28 cellular contexts compared by ENCODE assay signal in the genomic region with DNA sequence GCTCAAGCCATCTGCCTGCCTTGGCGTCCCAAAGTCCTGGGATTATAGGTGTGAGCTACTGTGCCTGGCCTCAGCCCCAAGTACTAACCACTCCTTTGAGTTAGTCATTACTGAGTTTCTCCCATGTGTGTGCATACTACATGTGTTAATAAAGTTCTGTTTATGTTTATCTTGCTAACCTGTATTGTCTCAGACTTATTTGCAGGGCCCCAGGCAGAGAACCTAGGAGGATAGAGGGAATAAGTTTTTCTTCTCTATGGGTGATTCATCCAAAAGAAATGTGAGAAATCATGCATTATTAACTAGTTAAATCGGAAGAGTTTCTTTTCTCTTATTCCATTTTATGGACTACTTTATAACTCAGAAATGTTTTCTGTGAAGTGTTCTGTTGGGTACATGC.
DNase-seq lines count a peak whose midpoint lies in the region; ATAC-seq, FAIRE-seq and TF ChIP-seq lines count a peak whose summit lies in the region.
"Had no signal": no experiment of that assay in that cellular context is flagged by ENCODE, and none has a peak within 500 bp of the region (broad histone marks: within the 10 kb centered on the region; RNA-seq: fewer than 3 reads in every experiment).

No MANE protein-coding gene starts in this region.

- H3K36me3 ChIP-seq in IMR-90 (ENCODE audit: control insufficient read depth, insufficient read depth, low read length) = no peaks in the 10 kb centered on the region
- no peaks in the 10 kb centered on the region for H3K36me3 ChIP-seq in keratinocyte (ENCODE audit: control insufficient read depth in 2 of 2, extremely low read depth in 1 of 2, insufficient read depth in 2 of 2, low read length in 2 of 2)
- no peaks in the 10 kb centered on the region for H3K36me3 ChIP-seq in CD8-positive, alpha-beta T cell (ENCODE audit: insufficient read depth, low read length)
- H3K36me3 ChIP-seq: pancreas, upper lobe of left lung had no signal

- H3K18ac ChIP-seq in IMR-90 (ENCODE audit: low read depth, low read length) = no peak overlapping the region

- no peak overlapping the region for H3K56ac ChIP-seq in IMR-90 (ENCODE audit: extremely low read depth, insufficient read depth, low read length)

- H3K27ac ChIP-seq in IMR-90 (ENCODE audit: insufficient read depth, low read length) (no peak overlapping the region), keratinocyte (ENCODE audit: control insufficient read depth, insufficient read depth, low read length) (no peak overlapping the region)
- no peak overlapping the region for H3K27ac ChIP-seq in CD8-positive, alpha-beta T cell (ENCODE audit: low read depth, low read length)
- H3K27ac ChIP-seq: C4-2B, dorsolateral prefrontal cortex, pancreas, upper lobe of left lung had no signal

- intact Hi-C loops in IMR-90 (cut with micrococcal nuclease) = loop anchor here (5.0 kb wide), 1 partner anchor 201 kb away; a partner anchor contains a TSS
- intact Hi-C loops in CD8-positive, alpha-beta T cell (cut with DNase I, micrococcal nuclease) = loop anchor here in 1 of 2 experiments (10.0 kb wide), 1 partner anchor 399 kb away; a partner anchor contains a TSS

- 0 out of 2 replicates have a peak, but pooled peaks cover 2% of the 10 kb centered on the region for H3K4me1 ChIP-seq in IMR-90 (ENCODE audit: control insufficient read depth, insufficient read depth, low read length)
- H3K4me1 ChIP-seq in keratinocyte (ENCODE audit: control insufficient read depth, extremely low read depth, insufficient read depth, low read length) = peaks cover 29% of the 10 kb centered on the region
- H3K4me1 ChIP-seq in CD8-positive, alpha-beta T cell (ENCODE audit: insufficient read depth, low read length) = peaks cover 13% of the 10 kb centered on the region
- H3K4me1 ChIP-seq: pancreas had no signal

- H2AFZ ChIP-seq in IMR-90 (replicated peaks; ENCODE audit: low read length, poor library complexity) (no peak overlapping the region), keratinocyte (ENCODE audit: control insufficient read depth, low read length) (no peak overlapping the region)

- TF ChIP-seq POLR2A in IMR-90 (IDR thresholded peaks at IDR 0.05; ENCODE audit: low read depth, low read length) = no peak

- WGBS in IMR-90 (ENCODE audit: extremely low coverage in 2 of 2, insufficient read length in 1 of 2), 2 experiments = no CpG with 5 or more reads among the region's 2 CpGs

- no peaks in the 10 kb centered on the region for H3K27me3 Mint-ChIP-seq in CD8-positive, alpha-beta T cell (ENCODE audit: low read depth)
- H3K27me3 Mint-ChIP-seq: central memory CD8-positive, alpha-beta T cell; T-cell had no signal

- no peak overlapping the region for H3K14ac ChIP-seq in IMR-90 (replicated peaks; ENCODE audit: low read depth, low read length)

- H3K79me1 ChIP-seq in IMR-90 (ENCODE audit: low read depth in 1 of 2, low read length in 2 of 2) = no peaks in the 10 kb centered on the region

- in situ Hi-C loops in IMR-90 (cut with MboI; ENCODE audit: low sequenced_read_pairs) = no loop called here
- in situ Hi-C loops in astrocyte of the spinal cord (cut with HindIII; ENCODE audit: low sequenced_read_pairs) = no loop called here

- no TSS peak for BruUV-seq in IMR-90 (replicated peaks; lab: Mats Ljungman, UMichigan)

- H3K36me3 Mint-ChIP-seq in CD8-positive, alpha-beta T cell = no peaks in the 10 kb centered on the region
- H3K36me3 Mint-ChIP-seq: natural killer cell had no signal

- no peak for ATAC-seq in IMR-90 (ENCODE audit: low read depth)
- ATAC-seq in CD8-positive, alpha-beta T cell = no peak
- ATAC-seq: activated T-cell treated with anti-CD3 and anti-CD28 coated beads, Interleukin-2, amount 50 U/mL, for 4 hours; left cardiac atrium; natural killer cell; pancreas; right cardiac atrium; T-cell had no signal

- FAIRE-seq in keratinocyte (lab: Jason Lieb, UNC) = no peak
- FAIRE-seq: pancreas had no signal

- H2AK9ac ChIP-seq in IMR-90 (replicated peaks; ENCODE audit: low read depth, low read length, poor library complexity) = no peak overlapping the region

- dilution Hi-C loops in IMR-90 (cut with HindIII; ENCODE audit: low sequenced_read_pairs, unreplicated experiment) (no loop called here), keratinocyte (cut with MboI; ENCODE audit: extremely low pct_ligation_motif_present, low sequenced_read_pairs) (no loop called here)

- H4K20me1 ChIP-seq in IMR-90 (ENCODE audit: insufficient read depth, low read length) (peaks cover 3% of the 10 kb centered on the region; the same call in 1 of the 2 replicates), keratinocyte (ENCODE audit: control insufficient read depth, extremely low read depth, insufficient read depth, low read length) (no peaks in the 10 kb centered on the region)

- H2BK5ac ChIP-seq in IMR-90 (ENCODE audit: low read depth, low read length, poor library complexity, severe bottlenecking) = no peak overlapping the region

- H3K9me3 Mint-ChIP-seq in CD8-positive, alpha-beta T cell = no peaks in the 10 kb centered on the region
- H3K9me3 Mint-ChIP-seq: activated T-cell treated with anti-CD3 and anti-CD28 coated beads, Interleukin-2, amount 50 U/mL, for 4 hours; central memory CD8-positive, alpha-beta T cell; natural killer cell; T-cell had no signal

- no peak for TF ChIP-seq RAD21 in IMR-90 (IDR thresholded peaks at IDR 0.05; ENCODE audit: low read length)

- H4K8ac ChIP-seq in IMR-90 (ENCODE audit: low read depth in 2 of 2, low read length in 2 of 2) = no peak overlapping the region

- H3K4me2 ChIP-seq in IMR-90 (ENCODE audit: low read depth, low read length) = no peak overlapping the region
- no peak overlapping the region for H3K4me2 ChIP-seq in keratinocyte (ENCODE audit: control insufficient read depth, extremely low read depth, insufficient read depth, low read depth, low read length)

- H3K23ac ChIP-seq in IMR-90 (ENCODE audit: low read depth, low read length) = no peak overlapping the region

- no peak overlapping the region for H2AK5ac ChIP-seq in IMR-90 (ENCODE audit: low read depth, low read length)

- POLR2A ChIA-PET in IMR-90 (lab: Charles Lee; ENCODE audit: unreplicated experiment) = no interaction called here
- POLR2A ChIA-PET in CD8-positive, alpha-beta T cell (lab: Charles Lee) = no interaction called here

- H3K4me1 Mint-ChIP-seq in CD8-positive, alpha-beta T cell (ENCODE audit: low read depth) = peaks cover 17% of the 10 kb centered on the region

- no peak overlapping the region for H4K91ac ChIP-seq in IMR-90 (ENCODE audit: insufficient read depth, low read depth, low read length)

- no peak overlapping the region for H3K9ac ChIP-seq in IMR-90 (ENCODE audit: low read depth, low read length)
- no peak overlapping the region for H3K9ac ChIP-seq in keratinocyte (ENCODE audit: control insufficient read depth, extremely low read depth, insufficient read depth, low read length)

- H3K9me3 ChIP-seq in IMR-90 (ENCODE audit: control insufficient read depth, insufficient read depth, low read length) (no peaks in the 10 kb centered on the region), keratinocyte (ENCODE audit: control insufficient read depth, low read depth, low read length) (no peaks in the 10 kb centered on the region)
- no peaks in the 10 kb centered on the region for H3K9me3 ChIP-seq in CD8-positive, alpha-beta T cell (ENCODE audit: low read length)
- H3K9me3 ChIP-seq: pancreas, upper lobe of left lung had no signal

- no peak overlapping the region for H2BK15ac ChIP-seq in IMR-90 (ENCODE audit: low read depth, low read length)

- peaks cover 8% of the 10 kb centered on the region; the same call in 1 of the 2 replicates for H3K27me3 ChIP-seq in IMR-90 (ENCODE audit: control insufficient read depth, insufficient read depth, low read length)
- H3K27me3 ChIP-seq in keratinocyte (ENCODE audit: control insufficient read depth, extremely low read depth, insufficient read depth, low read length) = no peaks in the 10 kb centered on the region
- no peaks in the 10 kb centered on the region for H3K27me3 ChIP-seq in CD8-positive, alpha-beta T cell (ENCODE audit: insufficient read depth, low read length)
- H3K27me3 ChIP-seq: dorsolateral prefrontal cortex, pancreas, upper lobe of left lung had no signal

- DNase-seq in AG10803 (ENCODE audit: low read depth) (peak; percentile 22), IMR-90 (peak; percentile 21), astrocyte of the spinal cord (ENCODE audit: low read depth, low spot score) (peak; percentile 29), keratinocyte (ENCODE audit: low read depth, low spot score) (peak; percentile 58), HuH-7.5 (ENCODE audit: low spot score) (no peak), islet precursor cell (no peak)
- no peak for DNase-seq in CD8-positive, alpha-beta T cell
- DNase-seq in stimulated activated CD4-positive, alpha-beta T cell treated with anti-CD3 and anti-CD28 coated beads, Interleukin-1b, Interleukin-23, amount 100 ng/mL, for 48 hours = no peak
- DNase-seq: activated CD4-positive, alpha-beta T cell treated with anti-CD3 and anti-CD28 coated beads for 1 hour; activated CD8-positive, alpha-beta memory T cell treated with anti-CD3 and anti-CD28 coated beads for 24 hours; activated naive CD4-positive, alpha-beta T cell treated with Interleukin-2 at 50 U/mL for 16 hours; activated T-cell treated with anti-CD3 and anti-CD28 coated beads, Interleukin-2, amount 50 U/mL, for 4 hours; amniotic stem cell; dorsolateral prefrontal cortex; KG1; left cardiac atrium; MV-4-11; natural killer cell; NCI-H1930; NCI-H2227 treated with DMSO at 0.1 percent for 48 hours; pancreas; right cardiac atrium; SIG-M5; stimulated activated CD4-positive, alpha-beta T cell treated with anti-CD3 and anti-CD28 coated beads, Interleukin-12 subunit alpha, Interleukin-12 subunit beta, amount 100 ng/mL, for 4 hours; T-cell; upper lobe of left lung had no signal

- H4K5ac ChIP-seq in IMR-90 (ENCODE audit: low read depth, low read length) = no peak overlapping the region

- CTCF ChIA-PET in IMR-90 (lab: Yijun Ruan, JAX) = no interaction called here
- CTCF ChIA-PET in CD8-positive, alpha-beta T cell (lab: Charles Lee) = no interaction called here

- H2BK120ac ChIP-seq in IMR-90 (ENCODE audit: low read depth, low read length) = no peak overlapping the region

- H3K4me3 Mint-ChIP-seq in CD8-positive, alpha-beta T cell = no peak overlapping the region
- H3K4me3 Mint-ChIP-seq: activated T-cell treated with anti-CD3 and anti-CD28 coated beads, Interleukin-2, amount 50 U/mL, for 4 hours; central memory CD8-positive, alpha-beta T cell; natural killer cell; T-cell had no signal

- H3K27ac Mint-ChIP-seq in CD8-positive, alpha-beta T cell = no peak overlapping the region
- H3K27ac Mint-ChIP-seq: T-cell had no signal

- no peaks in the 10 kb centered on the region for H3K79me2 ChIP-seq in keratinocyte (ENCODE audit: control insufficient read depth, insufficient read depth, low read length)

- no peak overlapping the region for H3K4ac ChIP-seq in IMR-90 (ENCODE audit: low read depth, low read length)

- H3K9me1 ChIP-seq in IMR-90 (ENCODE audit: insufficient read depth, low read length) (no peaks in the 10 kb centered on the region), keratinocyte (ENCODE audit: control insufficient read depth, extremely low read depth, insufficient read depth, low read length) (no peaks in the 10 kb centered on the region)

- H3K4me3 ChIP-seq in AG10803 (ENCODE audit: low read length) (no peak overlapping the region), IMR-90 (ENCODE audit: insufficient read depth, low read depth, low read length) (no peak overlapping the region), astrocyte of the spinal cord (ENCODE audit: low read depth, low read length) (no peak overlapping the region), keratinocyte (ENCODE audit: control insufficient read depth in 2 of 3, extremely low read depth in 1 of 3, insufficient read depth in 2 of 3, low read depth in 1 of 3, low read length in 3 of 3) (no peak overlapping the region)
- no peak overlapping the region for H3K4me3 ChIP-seq in CD8-positive, alpha-beta T cell (ENCODE audit: low read depth, low read length)
- H3K4me3 ChIP-seq: dorsolateral prefrontal cortex, pancreas, upper lobe of left lung had no signal

- TF ChIP-seq CTCF in AG10803 (conservative IDR thresholded peaks at IDR 0.05; ENCODE audit: low read length) (no peak), IMR-90 (conservative IDR thresholded peaks at IDR 0.05; ENCODE audit: low read depth, low read length) (no peak), astrocyte of the spinal cord (IDR thresholded peaks at IDR 0.05; ENCODE audit: low read depth, low read length) (no peak), keratinocyte (optimal IDR thresholded peaks at IDR 0.05 in 1 of 3, IDR thresholded peaks at IDR 0.05 in 1 of 3, conservative IDR thresholded peaks at IDR 0.05 in 1 of 3; ENCODE audit: extremely low read depth in 1 of 3, insufficient read depth in 2 of 3, low read length in 3 of 3) (no peak)
- TF ChIP-seq CTCF in CD8-positive, alpha-beta T cell (IDR thresholded peaks at IDR 0.05) = no peak

- no peak overlapping the region for H2BK20ac ChIP-seq in IMR-90 (ENCODE audit: low read depth, low read length)

Comparison
In these comparisons a context has a peak if more than half of its experiments do, and no peak if none do; other contexts are left out.
1. DNase-seq: peak in AG10803 (single experiment), IMR-90 (single experiment), astrocyte of the spinal cord (single experiment) and keratinocyte (single experiment); none in HuH-7.5 (single experiment), CD8-positive, alpha-beta T cell (0 of 7), stimulated activated CD4-positive, alpha-beta T cell treated with anti-CD3 and anti-CD28 coated beads, Interleukin-1b, Interleukin-23, amount 100 ng/mL, for 48 hours (single experiment) and islet precursor cell (single experiment).